ENCODE assay signal across 1 cellular context in the genomic region with DNA sequence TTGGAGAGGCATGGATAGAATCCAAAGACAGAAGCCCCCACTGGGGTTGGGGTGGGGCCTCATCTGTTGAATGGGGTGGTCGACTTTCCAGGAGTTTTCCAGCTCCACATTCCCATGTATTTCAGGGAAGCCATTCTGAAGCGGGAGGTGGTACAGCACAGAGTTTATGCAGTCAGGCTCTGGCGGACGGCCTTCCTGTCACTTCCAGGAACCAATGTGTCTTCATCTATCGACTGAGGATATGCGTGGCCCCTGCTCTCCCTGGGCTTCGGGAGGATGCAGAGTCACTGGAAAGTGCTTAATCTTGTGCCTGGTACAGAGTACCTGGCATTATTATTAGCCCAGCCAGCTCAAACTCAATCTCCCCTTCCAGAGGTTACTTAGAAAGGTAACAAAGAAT.
TF ChIP-seq lines count a peak whose summit lies in the region.

No MANE protein-coding gene starts in this region.

TF ChIP-seq in HepG2, 621 proteins besides CTCF, POLR2A, EP300 and RAD21 (continued from another document):
- TF ChIP-seq, protein P1, sequence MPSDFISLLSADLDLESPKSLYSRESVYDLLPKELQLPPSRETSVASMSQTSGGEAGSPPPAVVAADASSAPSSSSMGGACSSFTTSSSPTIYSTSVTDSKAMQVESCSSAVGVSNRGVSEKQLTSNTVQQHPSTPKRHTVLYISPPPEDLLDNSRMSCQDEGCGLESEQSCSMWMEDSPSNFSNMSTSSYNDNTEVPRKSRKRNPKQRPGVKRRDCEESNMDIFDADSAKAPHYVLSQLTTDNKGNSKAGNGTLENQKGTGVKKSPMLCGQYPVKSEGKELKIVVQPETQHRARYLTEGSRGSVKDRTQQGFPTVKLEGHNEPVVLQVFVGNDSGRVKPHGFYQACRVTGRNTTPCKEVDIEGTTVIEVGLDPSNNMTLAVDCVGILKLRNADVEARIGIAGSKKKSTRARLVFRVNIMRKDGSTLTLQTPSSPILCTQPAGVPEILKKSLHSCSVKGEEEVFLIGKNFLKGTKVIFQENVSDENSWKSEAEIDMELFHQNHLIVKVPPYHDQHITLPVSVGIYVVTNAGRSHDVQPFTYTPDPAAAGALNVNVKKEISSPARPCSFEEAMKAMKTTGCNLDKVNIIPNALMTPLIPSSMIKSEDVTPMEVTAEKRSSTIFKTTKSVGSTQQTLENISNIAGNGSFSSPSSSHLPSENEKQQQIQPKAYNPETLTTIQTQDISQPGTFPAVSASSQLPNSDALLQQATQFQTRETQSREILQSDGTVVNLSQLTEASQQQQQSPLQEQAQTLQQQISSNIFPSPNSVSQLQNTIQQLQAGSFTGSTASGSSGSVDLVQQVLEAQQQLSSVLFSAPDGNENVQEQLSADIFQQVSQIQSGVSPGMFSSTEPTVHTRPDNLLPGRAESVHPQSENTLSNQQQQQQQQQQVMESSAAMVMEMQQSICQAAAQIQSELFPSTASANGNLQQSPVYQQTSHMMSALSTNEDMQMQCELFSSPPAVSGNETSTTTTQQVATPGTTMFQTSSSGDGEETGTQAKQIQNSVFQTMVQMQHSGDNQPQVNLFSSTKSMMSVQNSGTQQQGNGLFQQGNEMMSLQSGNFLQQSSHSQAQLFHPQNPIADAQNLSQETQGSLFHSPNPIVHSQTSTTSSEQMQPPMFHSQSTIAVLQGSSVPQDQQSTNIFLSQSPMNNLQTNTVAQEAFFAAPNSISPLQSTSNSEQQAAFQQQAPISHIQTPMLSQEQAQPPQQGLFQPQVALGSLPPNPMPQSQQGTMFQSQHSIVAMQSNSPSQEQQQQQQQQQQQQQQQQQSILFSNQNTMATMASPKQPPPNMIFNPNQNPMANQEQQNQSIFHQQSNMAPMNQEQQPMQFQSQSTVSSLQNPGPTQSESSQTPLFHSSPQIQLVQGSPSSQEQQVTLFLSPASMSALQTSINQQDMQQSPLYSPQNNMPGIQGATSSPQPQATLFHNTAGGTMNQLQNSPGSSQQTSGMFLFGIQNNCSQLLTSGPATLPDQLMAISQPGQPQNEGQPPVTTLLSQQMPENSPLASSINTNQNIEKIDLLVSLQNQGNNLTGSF (CRISPR knock-in tag; IDR thresholded peaks at IDR 0.05) = no peak
